In genomic region chr6:160036790-160037206, GRCh38 we compare ENCODE assay signal across 11 cellular contexts.
DNase-seq lines count a peak whose midpoint lies in the region; ATAC-seq and TF ChIP-seq lines count a peak whose summit lies in the region.
"Had no signal": no experiment of that assay in that cellular context is flagged by ENCODE, and none has a peak within 500 bp of the region (broad histone marks: within the 10 kb centered on the region; RNA-seq: fewer than 3 reads in every experiment).

No MANE protein-coding gene starts in this region.

- H3K4me3 ChIP-seq in AG04450 (ENCODE audit: low read depth, low read length) (no peak overlapping the region), Panc1 (ENCODE audit: low read depth in 2 of 2, low read length in 2 of 2) (no peak overlapping the region), epithelial cell of esophagus (ENCODE audit: low read length) (no peak overlapping the region)

- H3K27me3 ChIP-seq in AG04450 (ENCODE audit: control insufficient read depth, insufficient read depth, low read length) (no peaks in the 10 kb centered on the region), Panc1 (ENCODE audit: control insufficient read depth, insufficient read depth, low read length) (no peaks in the 10 kb centered on the region)
- H3K27me3 ChIP-seq: BE2C had no signal

- no peak overlapping the region for H3K4me3 Mint-ChIP-seq in endothelial cell (ENCODE audit: unreplicated experiment)

- TF ChIP-seq POLR2A in GM18505 (IDR thresholded peaks at IDR 0.05; ENCODE audit: borderline replicate concordance, extremely low read depth, insufficient read depth, insufficient read length): no peak

- peaks cover 5% of the 10 kb centered on the region for H3K27me3 Mint-ChIP-seq in endothelial cell (ENCODE audit: unreplicated experiment)

- BruUV-seq in Panc1 (replicated peaks; lab: Mats Ljungman, UMichigan): TSS peak; percentile 32

- H3K27ac ChIP-seq in AG04450 (ENCODE audit: low read depth, low read length) (peak overlapping the region; percentile 49), Panc1 (ENCODE audit: low read length) (no peak overlapping the region)
- H3K27ac ChIP-seq: VCaP had no signal

- peaks cover 19% of the 10 kb centered on the region for H3K36me3 ChIP-seq in Panc1 (ENCODE audit: control insufficient read depth, insufficient read depth, low read length)

- CTCF ChIA-PET in AG04450 (lab: Charles Lee): interaction anchor here (1.0 to 1.2 kb wide), 2 partner anchors 63 to 419 kb away, joined by 3 to 4 read pairs; no protein-coding TSS in a partner anchor
- CTCF ChIA-PET in Panc1 (lab: Charles Lee): no interaction called here

- POLR2A ChIA-PET in AG04450 (lab: Yijun Ruan, JAX) (no interaction called here), Panc1 (lab: Charles Lee) (no interaction called here)

- TF ChIP-seq CTCF in AG04450 (IDR thresholded peaks at IDR 0.05; ENCODE audit: low read depth, low read length) (no peak), Panc1 (IDR thresholded peaks at IDR 0.05) (no peak), epithelial cell of esophagus (IDR thresholded peaks at IDR 0.05; ENCODE audit: insufficient read depth, low read depth, low read length, missing control alignments) (no peak), endothelial cell (IDR thresholded peaks at IDR 0.05; ENCODE audit: unreplicated experiment) (no peak)

- in situ Hi-C loops in Panc1 (cut with HindIII; ENCODE audit: low pct_unique_long_range_greater_than_20kb, low sequenced_read_pairs): no loop called here

- no peak overlapping the region for H3K27ac Mint-ChIP-seq in endothelial cell (ENCODE audit: unreplicated experiment)

- ATAC-seq in Panc1 (no peak), GM18505 (IDR thresholded peaks at IDR 0.05; ENCODE audit: unreplicated experiment) (no peak)

- intact Hi-C loops in Panc1 (cut with micrococcal nuclease; ENCODE audit: unreplicated experiment): no loop called here

- peaks cover 55% of the 10 kb centered on the region for H3K36me3 Mint-ChIP-seq in endothelial cell (ENCODE audit: low read depth, unreplicated experiment)

- H3K9me3 ChIP-seq in AG04450 (ENCODE audit: control insufficient read depth, insufficient read depth, low read length): no peaks in the 10 kb centered on the region
- no peaks in the 10 kb centered on the region for H3K9me3 ChIP-seq in Panc1 (ENCODE audit: control insufficient read depth, insufficient read depth, low read depth, low read length)
- H3K9me3 ChIP-seq: BE2C had no signal

- peak; percentile 34 for DNase-seq in AG04450 (ENCODE audit: low read depth, low spot score)
- no peak for DNase-seq in Panc1 (ENCODE audit: low read depth, low spot score)
- peak; percentile 92 for DNase-seq in epithelial cell of esophagus (ENCODE audit: low read depth)
- DNase-seq in myocyte (ENCODE audit: low read depth): peak; percentile 58
- DNase-seq in endothelial cell (ENCODE audit: low spot score): no peak
- DNase-seq in NK-92 treated with Interleukin-12 subunit alpha and Interleukin-12 subunit beta, amount 100 ng/mL, for 24 hours (lab: John Stamatoyannopoulos, UW): no peak
- no peak for DNase-seq in HK-2 (ENCODE audit: unreplicated experiment)
- DNase-seq: activated effector memory CD4-positive, alpha-beta T cell treated with anti-CD3 and anti-CD28 coated beads, Interleukin-2, amount 50 U/mL, for 16 hours; BE2C had no signal

- H3K4me1 Mint-ChIP-seq in endothelial cell (ENCODE audit: unreplicated experiment): peaks cover 9% of the 10 kb centered on the region

- no peaks in the 10 kb centered on the region for H3K9me3 Mint-ChIP-seq in endothelial cell (ENCODE audit: unreplicated experiment)

- no peaks in the 10 kb centered on the region for H3K4me1 ChIP-seq in Panc1 (ENCODE audit: control insufficient read depth, insufficient read depth, low read length)
- H3K4me1 ChIP-seq: BE2C had no signal

Comparison
In these comparisons a context has a peak if more than half of its experiments do, and no peak if none do; other contexts are left out.
1. DNase-seq: peak in AG04450 (single experiment), epithelial cell of esophagus (single experiment) and myocyte (single experiment); none in Panc1 (single experiment), endothelial cell (single experiment), NK-92 treated with Interleukin-12 subunit alpha and Interleukin-12 subunit beta, amount 100 ng/mL, for 24 hours (single experiment) and HK-2 (single experiment).